23 cellular contexts compared by ENCODE assay signal in genomic region chr10:121484401-121484800, GRCh38.
"Had no signal": no experiment of that assay in that cellular context is flagged by ENCODE, and none has a peak within 500 bp of the region (broad histone marks: within the 10 kb centered on the region; RNA-seq: fewer than 3 reads in every experiment).

No MANE protein-coding gene starts in this region.

- H3K36me3 Mint-ChIP-seq: activated naive CD4-positive, alpha-beta T cell treated with anti-CD3 and anti-CD28 coated beads, Interleukin-2, amount 10 ng/mL, durations not matched to agents 7 days and 5 days; activated naive CD8-positive, alpha-beta T cell treated with anti-CD3 and anti-CD28 coated beads for 36 hours had no signal

- H3K9me3 Mint-ChIP-seq: activated CD4-positive, alpha-beta memory T cell treated with anti-CD3 and anti-CD28 coated beads, Interleukin-2, amount 10 ng/mL, durations not matched to agents 7 days and 5 days; activated CD4-positive, alpha-beta T cell treated with anti-CD3 and anti-CD28 coated beads, Interleukin-2, amount 10 ng/mL, durations not matched to agents 7 days and 5 days; activated naive CD8-positive, alpha-beta T cell treated with anti-CD3 and anti-CD28 coated beads for 36 hours; activated T-helper 17 cell treated with anti-CD3 and anti-CD28 coated beads, Interleukin-2, amount 50 U/mL, for 72 hours had no signal

- H3K4me1 ChIP-seq: SJSA1 had no signal

- H3K27ac ChIP-seq: SJSA1 had no signal

- H3K27ac Mint-ChIP-seq: activated CD4-positive, alpha-beta memory T cell treated with anti-CD3 and anti-CD28 coated beads, Interleukin-2, amount 10 ng/mL, durations not matched to agents 7 days and 5 days; activated CD4-positive, alpha-beta T cell treated with anti-CD3 and anti-CD28 coated beads, Interleukin-2, amount 10 ng/mL, durations not matched to agents 7 days and 5 days; activated naive CD4-positive, alpha-beta T cell treated with anti-CD3 and anti-CD28 coated beads, Interleukin-2, amount 10 ng/mL, durations not matched to agents 7 days and 5 days; activated naive CD8-positive, alpha-beta T cell treated with anti-CD3 and anti-CD28 coated beads for 36 hours; activated T-helper 17 cell treated with anti-CD3 and anti-CD28 coated beads, Interleukin-2, amount 50 U/mL, for 72 hours; T-helper 1 cell treated with Interleukin-12 subunit alpha and Interleukin-12 subunit beta and Interleukin-4 antibody, amounts not matched to agents 30 μg/mL and 1 μg/mL, for 36 hours had no signal

- DNase-seq: activated CD4-positive, alpha-beta memory T cell treated with anti-CD3 and anti-CD28 coated beads, Interleukin-2, amount 10 ng/mL, durations not matched to agents 7 days and 5 days; activated CD4-positive, alpha-beta T cell treated with anti-CD3 and anti-CD28 coated beads, Interleukin-2, amount 10 ng/mL, durations not matched to agents 7 days and 5 days; activated CD4-positive, CD25-positive, alpha-beta regulatory T cell; activated gamma-delta T cell; activated naive CD4-positive, alpha-beta T cell treated with anti-CD3 and anti-CD28 coated beads, Interleukin-2, amount 10 ng/mL, durations not matched to agents 7 days and 5 days; activated naive CD8-positive, alpha-beta T cell treated with anti-CD3 and anti-CD28 coated beads for 36 hours; activated T-cell treated with anti-CD3 and anti-CD28 coated beads for 4 hours; activated T-cell treated with anti-CD3 and anti-CD28 coated beads, Interleukin-2, amount 50 U/mL, for 48 hours; anterior cingulate cortex; Kasumi-1; NCI-H1105 treated with DMSO at 0.1 percent for 48 hours; NCI-H1436 treated with DMSO at 0.1 percent for 48 hours; NCI-H187; NCI-H2081; NCI-H510A treated with DMSO at 0.1 percent for 48 hours; NCI-H69; NK-92 treated with Interleukin-12 subunit alpha and Interleukin-12 subunit beta, amount 100 ng/mL, for 24 hours; OCI-M1; SHP77 had no signal

- H3K4me3 ChIP-seq: SJSA1 had no signal

- H3K4me3 Mint-ChIP-seq: activated CD4-positive, alpha-beta memory T cell treated with anti-CD3 and anti-CD28 coated beads, Interleukin-2, amount 10 ng/mL, durations not matched to agents 7 days and 5 days; activated CD4-positive, alpha-beta T cell treated with anti-CD3 and anti-CD28 coated beads, Interleukin-2, amount 10 ng/mL, durations not matched to agents 7 days and 5 days; activated naive CD4-positive, alpha-beta T cell treated with anti-CD3 and anti-CD28 coated beads, Interleukin-2, amount 10 ng/mL, durations not matched to agents 7 days and 5 days; activated naive CD8-positive, alpha-beta T cell treated with anti-CD3 and anti-CD28 coated beads for 36 hours; activated T-helper 17 cell treated with anti-CD3 and anti-CD28 coated beads, Interleukin-2, amount 50 U/mL, for 72 hours; T-helper 1 cell treated with Interleukin-12 subunit alpha and Interleukin-12 subunit beta and Interleukin-4 antibody, amounts not matched to agents 30 μg/mL and 1 μg/mL, for 36 hours had no signal

- H3K36me3 ChIP-seq: SJSA1 had no signal

- H3K4me1 Mint-ChIP-seq: activated CD4-positive, alpha-beta memory T cell treated with anti-CD3 and anti-CD28 coated beads, Interleukin-2, amount 10 ng/mL, durations not matched to agents 7 days and 5 days; activated CD4-positive, alpha-beta T cell treated with anti-CD3 and anti-CD28 coated beads, Interleukin-2, amount 10 ng/mL, durations not matched to agents 7 days and 5 days; activated naive CD4-positive, alpha-beta T cell treated with anti-CD3 and anti-CD28 coated beads, Interleukin-2, amount 10 ng/mL, durations not matched to agents 7 days and 5 days; activated naive CD8-positive, alpha-beta T cell treated with anti-CD3 and anti-CD28 coated beads for 36 hours; activated T-helper 17 cell treated with anti-CD3 and anti-CD28 coated beads, Interleukin-2, amount 50 U/mL, for 72 hours had no signal

- H3K27me3 ChIP-seq: SJSA1 had no signal

- ATAC-seq: activated T-helper 17 cell treated with anti-CD3 and anti-CD28 coated beads, Interleukin-2, amount 50 U/mL, for 72 hours; Panc1 had no signal

- H3K27me3 Mint-ChIP-seq: activated CD4-positive, alpha-beta memory T cell treated with anti-CD3 and anti-CD28 coated beads, Interleukin-2, amount 10 ng/mL, durations not matched to agents 7 days and 5 days; activated CD4-positive, alpha-beta T cell treated with anti-CD3 and anti-CD28 coated beads, Interleukin-2, amount 10 ng/mL, durations not matched to agents 7 days and 5 days; activated naive CD4-positive, alpha-beta T cell treated with anti-CD3 and anti-CD28 coated beads, Interleukin-2, amount 10 ng/mL, durations not matched to agents 7 days and 5 days; activated naive CD8-positive, alpha-beta T cell treated with anti-CD3 and anti-CD28 coated beads for 36 hours; activated T-helper 17 cell treated with anti-CD3 and anti-CD28 coated beads, Interleukin-2, amount 50 U/mL, for 72 hours had no signal
